22 cellular contexts compared by ENCODE assay signal in the genomic region with DNA sequence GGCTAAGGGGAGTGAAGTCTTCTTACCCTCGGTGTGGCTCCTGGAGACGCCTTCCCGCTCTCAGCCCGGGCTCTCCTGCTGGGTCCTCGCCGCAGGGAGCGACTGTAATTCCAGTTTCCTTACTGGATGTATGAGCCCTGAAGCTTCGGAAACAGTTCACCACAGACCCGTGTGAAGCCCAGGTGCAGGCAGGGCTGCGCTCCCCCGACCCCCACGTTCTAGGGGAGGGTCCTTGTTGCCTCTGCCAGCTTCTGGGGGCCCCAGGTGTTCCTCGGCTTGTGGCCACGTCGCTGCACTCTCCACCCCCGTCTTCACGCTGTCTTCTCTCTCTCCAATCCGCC. TPM values are rescaled to one million over a fixed set of nuclear protein-coding genes. Genes with fewer than 3 reads are reported as not detected.
DNase-seq lines count a peak whose midpoint lies in the region; ATAC-seq and TF ChIP-seq lines count a peak whose summit lies in the region.
"Had no signal": no experiment of that assay in that cellular context is flagged by ENCODE, and none has a peak within 500 bp of the region (broad histone marks: within the 10 kb centered on the region; RNA-seq: fewer than 3 reads in every experiment).

No MANE protein-coding gene starts in this region.

- no peak overlapping the region for H4K91ac ChIP-seq in mesenchymal stem cell (ENCODE audit: low read length)

- 72% methylated on average over 18 of the region's 18 CpGs for WGBS in mesenchymal stem cell

- peaks cover 3% of the 10 kb centered on the region for H3K9me3 Mint-ChIP-seq in WTC11
- H3K9me3 Mint-ChIP-seq: activated T-cell treated with anti-CD3 and anti-CD28 coated beads, Interleukin-2, amount 50 U/mL, for 72 hours; central memory CD8-positive, alpha-beta T cell had no signal

- DNase-seq in HEK293T (ENCODE audit: extremely low spot score) (no peak), WTC11 (ENCODE audit: low spot score) (no peak), mesenchymal stem cell (no peak), NCI-H1417 treated with DMSO at 0.1 percent for 48 hours (lab: John Stamatoyannopoulos, UW) (no peak), KBM-7 (no peak)
- DNase-seq in stimulated activated CD8-positive, alpha-beta memory T cell treated with anti-CD3 and anti-CD28 coated beads, Interleukin-4, amount 100 ng/mL, for 48 hours, result peak; percentile 7
- DNase-seq: ACHN; activated CD4-positive, alpha-beta T cell treated with anti-CD3 and anti-CD28 coated beads, Interleukin-2, amount 50 U/mL, for 48 hours; activated CD4-positive, CD25-positive, alpha-beta regulatory T cell treated with anti-CD3 and anti-CD28 coated beads, Interleukin-2, amount 50 U/mL, for 72 hours; activated naive CD4-positive, alpha-beta T cell treated with Interleukin-2 at 50 U/mL for 16 hours; activated T-cell treated with anti-CD3 and anti-CD28 coated beads, Interleukin-2, amount 50 U/mL, for 72 hours; BE2C; heart right ventricle; NCI-H1417; NCI-H2029 treated with DMSO at 0.1 percent for 48 hours; NCI-H524 treated with DMSO at 0.1 percent for 48 hours; right lobe of liver; transverse colon had no signal

- no peaks in the 10 kb centered on the region for H3K27me3 ChIP-seq in mesenchymal stem cell (ENCODE audit: control insufficient read depth in 1 of 2, insufficient read depth in 1 of 2, low read length in 2 of 2)
- H3K27me3 ChIP-seq: BE2C, right lobe of liver, transverse colon had no signal

- no peak overlapping the region for H3K14ac ChIP-seq in mesenchymal stem cell (ENCODE audit: low read length in 2 of 2)

- H2BK5ac ChIP-seq in mesenchymal stem cell (ENCODE audit: low read depth, low read length, poor library complexity, severe bottlenecking), result no peak overlapping the region

- H2BK120ac ChIP-seq in mesenchymal stem cell (ENCODE audit: low read depth, low read length), result no peak overlapping the region

- H3K4me2 ChIP-seq in mesenchymal stem cell (ENCODE audit: low read length, poor library complexity, severe bottlenecking), result no peak overlapping the region

- peak overlapping the region; percentile 28 for H4K8ac ChIP-seq in mesenchymal stem cell (ENCODE audit: low read length)

- CTCF ChIA-PET in HEK293T (lab: Yijun Ruan, JAX), result no interaction called here
- CTCF ChIA-PET in WTC11 (lab: Charles Lee), result interaction anchor here (1.0 to 2.0 kb wide), 3 partner anchors 12 to 64 kb away, joined by 3 to 10 read pairs (median 4); no protein-coding TSS in a partner anchor

- no peaks in the 10 kb centered on the region for H3K79me1 ChIP-seq in mesenchymal stem cell (replicated peaks; ENCODE audit: low read length, poor library complexity, severe bottlenecking)

- H3K4me1 Mint-ChIP-seq in WTC11, result peaks cover 30% of the 10 kb centered on the region

- no peak overlapping the region for H3K18ac ChIP-seq in mesenchymal stem cell (ENCODE audit: low read depth in 1 of 2, low read length in 2 of 2)

- POLR2A ChIA-PET in HEK293T (lab: Yijun Ruan, JAX), result no interaction called here
- POLR2A ChIA-PET in WTC11 (lab: Charles Lee), result no interaction called here

- H2BK12ac ChIP-seq in mesenchymal stem cell (ENCODE audit: low read length in 2 of 2), result no peak overlapping the region

- no peak overlapping the region for H2AK5ac ChIP-seq in mesenchymal stem cell (ENCODE audit: low read length, severe bottlenecking)

- H3K23ac ChIP-seq in mesenchymal stem cell (ENCODE audit: low read length in 2 of 2), result no peak overlapping the region

- H3K9me3 ChIP-seq in mesenchymal stem cell (ENCODE audit: control insufficient read depth, low read length), result no peaks in the 10 kb centered on the region
- H3K9me3 ChIP-seq: BE2C, heart right ventricle, right lobe of liver, transverse colon had no signal

- peaks cover 0 to 4% of the 10 kb centered on the region in 2 experiments for H3K36me3 ChIP-seq in mesenchymal stem cell (ENCODE audit: control insufficient read depth in 1 of 2, insufficient read depth in 2 of 2, low read depth in 1 of 2, low read length in 2 of 2)
- H3K36me3 ChIP-seq: BE2C, heart right ventricle, right lobe of liver, transverse colon had no signal

- no peak overlapping the region for H3K4me3 ChIP-seq in mesenchymal stem cell (ENCODE audit: insufficient read depth in 1 of 2, low read depth in 1 of 2, low read length in 2 of 2)
- H3K4me3 ChIP-seq: heart right ventricle, right lobe of liver, transverse colon had no signal

- H3K9ac ChIP-seq in mesenchymal stem cell (ENCODE audit: low read length), result no peak overlapping the region

- no peak overlapping the region for H3K4ac ChIP-seq in mesenchymal stem cell (ENCODE audit: low read depth in 1 of 2, low read length in 2 of 2)

- H3K27me3 Mint-ChIP-seq in WTC11 (ENCODE audit: low read depth), result no peaks in the 10 kb centered on the region
- H3K27me3 Mint-ChIP-seq: central memory CD8-positive, alpha-beta T cell; progenitor cell of endocrine pancreas had no signal

- H3K27ac ChIP-seq in mesenchymal stem cell (ENCODE audit: low read length, poor library complexity, severe bottlenecking), result no peak overlapping the region
- H3K27ac ChIP-seq: right lobe of liver, transverse colon had no signal

- H2AFZ ChIP-seq in mesenchymal stem cell (ENCODE audit: low read depth, low read length), result no peak overlapping the region

- peaks cover 28% of the 10 kb centered on the region for H3K4me1 ChIP-seq in mesenchymal stem cell (ENCODE audit: control insufficient read depth, insufficient read depth, low read depth, low read length)
- H3K4me1 ChIP-seq: BE2C had no signal

- TF ChIP-seq CTCF in WTC11 (IDR thresholded peaks at IDR 0.05), result no peak

- H3K27ac Mint-ChIP-seq in WTC11, result no peak overlapping the region
- H3K27ac Mint-ChIP-seq: activated T-cell treated with anti-CD3 and anti-CD28 coated beads, Interleukin-2, amount 50 U/mL, for 72 hours had no signal

- no peaks in the 10 kb centered on the region for H3K36me3 Mint-ChIP-seq in WTC11

- H3K4me3 Mint-ChIP-seq in WTC11, result no peak overlapping the region; the same call in 1 of the 2 replicates
- H3K4me3 Mint-ChIP-seq: activated T-cell treated with anti-CD3 and anti-CD28 coated beads, Interleukin-2, amount 50 U/mL, for 72 hours; central memory CD8-positive, alpha-beta T cell had no signal

- in situ Hi-C loops in KBM-7 (cut with MboI; ENCODE audit: low pct_unique_long_range_greater_than_20kb, low sequenced_read_pairs), result no loop called here

- H2BK15ac ChIP-seq in mesenchymal stem cell (ENCODE audit: low read depth, poor library complexity, severe bottlenecking), result no peak overlapping the region

- ATAC-seq in WTC11, result peak; percentile 4
- ATAC-seq in GM21367 (IDR thresholded peaks at IDR 0.05; ENCODE audit: unreplicated experiment), result no peak
- ATAC-seq in HG02840 (IDR thresholded peaks at IDR 0.05; ENCODE audit: low FRiP score, unreplicated experiment), result no peak
- ATAC-seq: activated T-cell treated with anti-CD3 and anti-CD28 coated beads, Interleukin-2, amount 50 U/mL, for 72 hours had no signal

TF ChIP-seq in HEK293T, 16 proteins besides CTCF, POLR2A, EP300 and RAD21:
- TF ChIP-seq ARNT (IDR thresholded peaks at IDR 0.05) (no peak), L3MBTL2 (conservative IDR thresholded peaks at IDR 0.05) (0 out of 2 replicates have a peak, but pooled peaks have one; percentile 35)

TF ChIP-seq in WTC11, 78 proteins besides CTCF, POLR2A, EP300 and RAD21:
- TF ChIP-seq ZNF423 (CRISPR knock-in tag; IDR thresholded peaks at IDR 0.05) (0 out of 2 replicates have a peak, but pooled peaks have one; percentile 15), JUN (CRISPR knock-in tag; IDR thresholded peaks at IDR 0.05) (no peak)

RNA-seq across cellular contexts. Expression of a gene that starts 5.1 kb away (rescaled TPM):
- 36.2 to 43.9 TPM (median 39.1 TPM) in 3 replicates for total RNA-seq in WTC11 (2021)
- polyA plus RNA-seq in mesenchymal stem cell (2013, experiment 1 of 2), result 23.1 TPM
- polyA plus RNA-seq in mesenchymal stem cell (2013, experiment 2 of 2), result 25.2 TPM
